ENCODE assay signal across 1 cellular context in the genomic region with DNA sequence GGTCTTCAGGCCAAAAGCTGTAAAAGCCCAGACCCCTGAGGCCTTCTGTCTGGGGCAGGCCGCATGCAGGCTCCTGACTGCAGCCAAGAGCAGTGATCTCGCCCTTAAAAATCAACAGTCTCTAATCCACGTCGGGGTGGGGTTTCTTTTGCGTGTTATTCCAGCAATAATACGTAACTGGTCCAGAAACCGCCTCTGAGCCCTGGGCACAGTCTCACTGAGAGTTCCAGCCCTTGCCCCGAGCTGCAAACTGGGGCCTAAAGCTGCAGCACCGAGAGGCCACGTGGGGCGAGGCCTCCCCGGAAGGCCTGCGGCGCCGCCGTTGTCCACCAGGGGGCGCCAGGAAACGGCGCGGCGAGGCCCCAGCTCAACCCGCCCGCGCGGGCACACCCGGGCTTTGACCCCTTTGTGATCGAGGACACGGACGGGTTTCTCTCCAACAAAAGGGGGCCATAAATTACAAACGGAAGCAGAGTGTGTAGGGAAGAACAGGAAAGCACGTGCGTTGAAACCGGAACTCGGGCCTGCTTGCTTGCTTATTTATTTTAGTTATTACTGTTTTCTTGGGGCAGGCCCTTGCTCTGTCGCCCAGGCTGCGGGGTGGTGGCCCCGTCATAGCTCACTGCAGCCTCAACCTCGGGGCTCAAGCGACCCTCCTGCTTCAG.
TF ChIP-seq lines count a peak whose summit lies in the region.

No MANE protein-coding gene starts in this region.

TF ChIP-seq in HepG2, 621 proteins besides CTCF, POLR2A, EP300 and RAD21 (continued from another document and continues in another):
- TF ChIP-seq ZNF292 (CRISPR knock-in tag; IDR thresholded peaks at IDR 0.05; ENCODE audit: borderline replicate concordance, low read depth) (0 out of 2 replicates have a peak, but pooled peaks have one; percentile 43), ZNF547 (CRISPR knock-in tag; IDR thresholded peaks at IDR 0.05) (peak; percentile 86; the same call in 1 of the 2 replicates), ZBTB42 (CRISPR knock-in tag; IDR thresholded peaks at IDR 0.05) (peak; percentile 68; the same call in 1 of the 2 replicates), TBX3 (IDR thresholded peaks at IDR 0.05; ENCODE audit: borderline replicate concordance) (no peak), ZNF598 (CRISPR knock-in tag; IDR thresholded peaks at IDR 0.05; ENCODE audit: borderline replicate concordance) (peak; percentile 87; the same call in 1 of the 2 replicates), RARG (CRISPR knock-in tag; IDR thresholded peaks at IDR 0.05; ENCODE audit: low read depth) (peak; percentile 94; the same call in 1 of the 2 replicates), HMG20B (CRISPR knock-in tag; conservative IDR thresholded peaks at IDR 0.05) (0 out of 2 replicates have a peak, but pooled peaks have one; percentile 54), ZFX (CRISPR knock-in tag; IDR thresholded peaks at IDR 0.05; ENCODE audit: low read depth) (peak; percentile 99), ZNF326 (CRISPR knock-in tag; IDR thresholded peaks at IDR 0.05; ENCODE audit: borderline replicate concordance) (no peak), TRIM24 (CRISPR knock-in tag; IDR thresholded peaks at IDR 0.05) (no peak), CHD2 (IDR thresholded peaks at IDR 0.05; ENCODE audit: low read depth, low read length) (no peak), NFATC3 (CRISPR knock-in tag; IDR thresholded peaks at IDR 0.05) (no peak), HOXA7 (CRISPR knock-in tag; IDR thresholded peaks at IDR 0.05) (no peak), SCMH1 (CRISPR knock-in tag; IDR thresholded peaks at IDR 0.05; ENCODE audit: borderline replicate concordance) (no peak), ATF7-NPFF (CRISPR knock-in tag; IDR thresholded peaks at IDR 0.05; ENCODE audit: low read depth) (peak; percentile 79), ZFP1 (CRISPR knock-in tag; IDR thresholded peaks at IDR 0.05) (no peak; the same call in 1 of the 2 replicates), ZNF256 (CRISPR knock-in tag; conservative IDR thresholded peaks at IDR 0.05) (no peak), ZNF674 (CRISPR knock-in tag; IDR thresholded peaks at IDR 0.05; ENCODE audit: low read depth) (no peak), DPF2 (CRISPR knock-in tag; IDR thresholded peaks at IDR 0.05; ENCODE audit: borderline replicate concordance, low read depth) (no peak)
- TF ChIP-seq, protein P1, sequence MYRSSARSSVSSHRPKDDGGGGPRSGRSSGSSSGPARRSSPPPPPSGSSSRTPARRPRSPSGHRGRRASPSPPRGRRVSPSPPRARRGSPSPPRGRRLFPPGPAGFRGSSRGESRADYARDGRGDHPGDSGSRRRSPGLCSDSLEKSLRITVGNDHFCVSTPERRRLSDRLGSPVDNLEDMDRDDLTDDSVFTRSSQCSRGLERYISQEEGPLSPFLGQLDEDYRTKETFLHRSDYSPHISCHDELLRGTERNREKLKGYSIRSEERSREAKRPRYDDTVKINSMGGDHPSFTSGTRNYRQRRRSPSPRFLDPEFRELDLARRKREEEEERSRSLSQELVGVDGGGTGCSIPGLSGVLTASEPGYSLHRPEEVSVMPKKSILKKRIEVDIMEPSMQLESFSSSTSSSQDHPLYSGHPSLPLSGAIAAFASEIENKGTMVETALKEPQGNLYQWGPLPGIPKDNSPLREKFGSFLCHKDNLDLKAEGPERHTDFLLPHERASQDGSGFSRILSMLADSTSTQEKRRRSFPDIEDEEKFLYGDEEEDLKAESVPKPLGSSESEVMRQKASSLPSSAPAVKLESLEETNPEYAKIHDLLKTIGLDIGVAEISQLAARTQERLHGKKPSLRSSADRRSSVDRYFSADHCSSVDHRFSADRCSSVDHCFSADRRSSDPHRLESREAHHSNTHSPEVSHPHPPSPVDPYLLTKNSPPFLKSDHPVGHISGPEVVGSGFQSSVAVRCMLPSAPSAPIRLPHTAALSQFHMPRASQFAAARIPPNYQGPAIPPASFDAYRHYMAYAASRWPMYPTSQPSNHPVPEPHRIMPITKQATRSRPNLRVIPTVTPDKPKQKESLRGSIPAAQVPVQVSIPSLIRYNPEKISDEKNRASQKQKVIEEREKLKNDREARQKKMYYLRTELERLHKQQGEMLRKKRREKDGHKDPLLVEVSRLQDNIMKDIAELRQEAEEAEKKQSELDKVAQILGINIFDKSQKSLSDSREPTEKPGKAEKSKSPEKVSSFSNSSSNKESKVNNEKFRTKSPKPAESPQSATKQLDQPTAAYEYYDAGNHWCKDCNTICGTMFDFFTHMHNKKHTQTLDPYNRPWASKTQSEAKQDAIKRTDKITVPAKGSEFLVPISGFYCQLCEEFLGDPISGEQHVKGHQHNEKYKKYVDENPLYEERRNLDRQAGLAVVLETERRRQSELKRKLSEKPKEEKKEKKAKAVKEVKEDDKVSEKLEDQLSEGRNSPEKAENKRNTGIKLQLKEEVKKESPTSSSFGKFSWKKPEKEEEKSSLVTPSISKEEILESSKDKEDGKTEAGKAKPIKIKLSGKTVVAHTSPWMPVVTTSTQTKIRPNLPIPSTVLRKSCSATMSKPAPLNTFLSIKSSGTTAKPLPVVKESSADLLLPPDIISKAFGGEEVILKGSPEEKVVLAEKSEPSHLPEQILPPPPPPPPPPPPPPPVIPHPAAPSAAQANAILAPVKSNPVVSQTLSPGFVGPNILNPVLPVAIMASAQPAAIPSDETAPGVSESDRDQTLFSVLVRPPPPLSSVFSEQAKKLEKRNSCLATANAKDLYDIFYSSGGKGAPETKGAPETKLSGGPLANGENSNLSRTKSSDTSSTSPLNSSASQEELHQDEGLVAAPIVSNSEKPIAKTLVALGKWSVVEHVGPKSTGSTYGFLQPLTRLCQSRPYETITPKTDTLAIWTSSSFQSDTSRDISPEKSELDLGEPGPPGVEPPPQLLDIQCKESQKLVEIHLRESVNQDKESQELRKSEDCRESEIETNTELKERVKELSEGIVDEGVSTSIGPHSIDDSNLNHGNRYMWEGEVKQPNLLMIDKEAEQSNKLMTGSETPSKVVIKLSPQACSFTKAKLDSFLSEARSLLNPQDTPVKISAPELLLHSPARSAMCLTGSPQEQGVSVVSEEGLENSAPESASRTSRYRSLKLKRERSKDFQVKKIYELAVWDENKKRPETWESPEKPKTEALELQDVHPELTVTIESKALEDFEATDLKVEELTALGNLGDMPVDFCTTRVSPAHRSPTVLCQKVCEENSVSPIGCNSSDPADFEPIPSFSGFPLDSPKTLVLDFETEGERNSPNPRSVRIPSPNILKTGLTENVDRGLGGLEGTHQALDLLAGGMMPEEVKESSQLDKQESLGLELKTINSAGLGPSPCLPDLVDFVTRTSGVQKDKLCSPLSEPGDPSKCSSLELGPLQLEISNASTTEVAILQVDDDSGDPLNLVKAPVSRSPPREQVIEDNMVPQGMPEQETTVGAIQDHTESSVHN (CRISPR knock-in tag; IDR thresholded peaks at IDR 0.05): 0 out of 2 replicates have a peak, but pooled peaks have one; percentile 19
- TF ChIP-seq, protein P2, sequence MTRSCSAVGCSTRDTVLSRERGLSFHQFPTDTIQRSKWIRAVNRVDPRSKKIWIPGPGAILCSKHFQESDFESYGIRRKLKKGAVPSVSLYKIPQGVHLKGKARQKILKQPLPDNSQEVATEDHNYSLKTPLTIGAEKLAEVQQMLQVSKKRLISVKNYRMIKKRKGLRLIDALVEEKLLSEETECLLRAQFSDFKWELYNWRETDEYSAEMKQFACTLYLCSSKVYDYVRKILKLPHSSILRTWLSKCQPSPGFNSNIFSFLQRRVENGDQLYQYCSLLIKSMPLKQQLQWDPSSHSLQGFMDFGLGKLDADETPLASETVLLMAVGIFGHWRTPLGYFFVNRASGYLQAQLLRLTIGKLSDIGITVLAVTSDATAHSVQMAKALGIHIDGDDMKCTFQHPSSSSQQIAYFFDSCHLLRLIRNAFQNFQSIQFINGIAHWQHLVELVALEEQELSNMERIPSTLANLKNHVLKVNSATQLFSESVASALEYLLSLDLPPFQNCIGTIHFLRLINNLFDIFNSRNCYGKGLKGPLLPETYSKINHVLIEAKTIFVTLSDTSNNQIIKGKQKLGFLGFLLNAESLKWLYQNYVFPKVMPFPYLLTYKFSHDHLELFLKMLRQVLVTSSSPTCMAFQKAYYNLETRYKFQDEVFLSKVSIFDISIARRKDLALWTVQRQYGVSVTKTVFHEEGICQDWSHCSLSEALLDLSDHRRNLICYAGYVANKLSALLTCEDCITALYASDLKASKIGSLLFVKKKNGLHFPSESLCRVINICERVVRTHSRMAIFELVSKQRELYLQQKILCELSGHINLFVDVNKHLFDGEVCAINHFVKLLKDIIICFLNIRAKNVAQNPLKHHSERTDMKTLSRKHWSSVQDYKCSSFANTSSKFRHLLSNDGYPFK (CRISPR knock-in tag; IDR thresholded peaks at IDR 0.05; ENCODE audit: borderline replicate concordance): peak; percentile 66; the same call in 1 of the 2 replicates
- TF ChIP-seq, protein P3, sequence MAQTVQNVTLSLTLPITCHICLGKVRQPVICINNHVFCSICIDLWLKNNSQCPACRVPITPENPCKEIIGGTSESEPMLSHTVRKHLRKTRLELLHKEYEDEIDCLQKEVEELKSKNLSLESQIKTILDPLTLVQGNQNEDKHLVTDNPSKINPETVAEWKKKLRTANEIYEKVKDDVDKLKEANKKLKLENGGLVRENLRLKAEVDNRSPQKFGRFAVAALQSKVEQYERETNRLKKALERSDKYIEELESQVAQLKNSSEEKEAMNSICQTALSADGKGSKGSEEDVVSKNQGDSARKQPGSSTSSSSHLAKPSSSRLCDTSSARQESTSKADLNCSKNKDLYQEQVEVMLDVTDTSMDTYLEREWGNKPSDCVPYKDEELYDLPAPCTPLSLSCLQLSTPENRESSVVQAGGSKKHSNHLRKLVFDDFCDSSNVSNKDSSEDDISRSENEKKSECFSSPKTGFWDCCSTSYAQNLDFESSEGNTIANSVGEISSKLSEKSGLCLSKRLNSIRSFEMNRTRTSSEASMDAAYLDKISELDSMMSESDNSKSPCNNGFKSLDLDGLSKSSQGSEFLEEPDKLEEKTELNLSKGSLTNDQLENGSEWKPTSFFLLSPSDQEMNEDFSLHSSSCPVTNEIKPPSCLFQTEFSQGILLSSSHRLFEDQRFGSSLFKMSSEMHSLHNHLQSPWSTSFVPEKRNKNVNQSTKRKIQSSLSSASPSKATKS (CRISPR knock-in tag; IDR thresholded peaks at IDR 0.05): no peak
- TF ChIP-seq, protein P4, sequence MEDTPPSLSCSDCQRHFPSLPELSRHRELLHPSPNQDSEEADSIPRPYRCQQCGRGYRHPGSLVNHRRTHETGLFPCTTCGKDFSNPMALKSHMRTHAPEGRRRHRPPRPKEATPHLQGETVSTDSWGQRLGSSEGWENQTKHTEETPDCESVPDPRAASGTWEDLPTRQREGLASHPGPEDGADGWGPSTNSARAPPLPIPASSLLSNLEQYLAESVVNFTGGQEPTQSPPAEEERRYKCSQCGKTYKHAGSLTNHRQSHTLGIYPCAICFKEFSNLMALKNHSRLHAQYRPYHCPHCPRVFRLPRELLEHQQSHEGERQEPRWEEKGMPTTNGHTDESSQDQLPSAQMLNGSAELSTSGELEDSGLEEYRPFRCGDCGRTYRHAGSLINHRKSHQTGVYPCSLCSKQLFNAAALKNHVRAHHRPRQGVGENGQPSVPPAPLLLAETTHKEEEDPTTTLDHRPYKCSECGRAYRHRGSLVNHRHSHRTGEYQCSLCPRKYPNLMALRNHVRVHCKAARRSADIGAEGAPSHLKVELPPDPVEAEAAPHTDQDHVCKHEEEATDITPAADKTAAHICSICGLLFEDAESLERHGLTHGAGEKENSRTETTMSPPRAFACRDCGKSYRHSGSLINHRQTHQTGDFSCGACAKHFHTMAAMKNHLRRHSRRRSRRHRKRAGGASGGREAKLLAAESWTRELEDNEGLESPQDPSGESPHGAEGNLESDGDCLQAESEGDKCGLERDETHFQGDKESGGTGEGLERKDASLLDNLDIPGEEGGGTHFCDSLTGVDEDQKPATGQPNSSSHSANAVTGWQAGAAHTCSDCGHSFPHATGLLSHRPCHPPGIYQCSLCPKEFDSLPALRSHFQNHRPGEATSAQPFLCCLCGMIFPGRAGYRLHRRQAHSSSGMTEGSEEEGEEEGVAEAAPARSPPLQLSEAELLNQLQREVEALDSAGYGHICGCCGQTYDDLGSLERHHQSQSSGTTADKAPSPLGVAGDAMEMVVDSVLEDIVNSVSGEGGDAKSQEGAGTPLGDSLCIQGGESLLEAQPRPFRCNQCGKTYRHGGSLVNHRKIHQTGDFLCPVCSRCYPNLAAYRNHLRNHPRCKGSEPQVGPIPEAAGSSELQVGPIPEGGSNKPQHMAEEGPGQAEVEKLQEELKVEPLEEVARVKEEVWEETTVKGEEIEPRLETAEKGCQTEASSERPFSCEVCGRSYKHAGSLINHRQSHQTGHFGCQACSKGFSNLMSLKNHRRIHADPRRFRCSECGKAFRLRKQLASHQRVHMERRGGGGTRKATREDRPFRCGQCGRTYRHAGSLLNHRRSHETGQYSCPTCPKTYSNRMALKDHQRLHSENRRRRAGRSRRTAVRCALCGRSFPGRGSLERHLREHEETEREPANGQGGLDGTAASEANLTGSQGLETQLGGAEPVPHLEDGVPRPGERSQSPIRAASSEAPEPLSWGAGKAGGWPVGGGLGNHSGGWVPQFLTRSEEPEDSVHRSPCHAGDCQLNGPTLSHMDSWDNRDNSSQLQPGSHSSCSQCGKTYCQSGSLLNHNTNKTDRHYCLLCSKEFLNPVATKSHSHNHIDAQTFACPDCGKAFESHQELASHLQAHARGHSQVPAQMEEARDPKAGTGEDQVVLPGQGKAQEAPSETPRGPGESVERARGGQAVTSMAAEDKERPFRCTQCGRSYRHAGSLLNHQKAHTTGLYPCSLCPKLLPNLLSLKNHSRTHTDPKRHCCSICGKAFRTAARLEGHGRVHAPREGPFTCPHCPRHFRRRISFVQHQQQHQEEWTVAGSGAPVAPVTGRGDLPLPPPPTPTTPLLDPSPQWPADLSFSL (CRISPR knock-in tag; IDR thresholded peaks at IDR 0.05): peak; percentile 53; the same call in 1 of the 2 replicates
- TF ChIP-seq, protein P5, sequence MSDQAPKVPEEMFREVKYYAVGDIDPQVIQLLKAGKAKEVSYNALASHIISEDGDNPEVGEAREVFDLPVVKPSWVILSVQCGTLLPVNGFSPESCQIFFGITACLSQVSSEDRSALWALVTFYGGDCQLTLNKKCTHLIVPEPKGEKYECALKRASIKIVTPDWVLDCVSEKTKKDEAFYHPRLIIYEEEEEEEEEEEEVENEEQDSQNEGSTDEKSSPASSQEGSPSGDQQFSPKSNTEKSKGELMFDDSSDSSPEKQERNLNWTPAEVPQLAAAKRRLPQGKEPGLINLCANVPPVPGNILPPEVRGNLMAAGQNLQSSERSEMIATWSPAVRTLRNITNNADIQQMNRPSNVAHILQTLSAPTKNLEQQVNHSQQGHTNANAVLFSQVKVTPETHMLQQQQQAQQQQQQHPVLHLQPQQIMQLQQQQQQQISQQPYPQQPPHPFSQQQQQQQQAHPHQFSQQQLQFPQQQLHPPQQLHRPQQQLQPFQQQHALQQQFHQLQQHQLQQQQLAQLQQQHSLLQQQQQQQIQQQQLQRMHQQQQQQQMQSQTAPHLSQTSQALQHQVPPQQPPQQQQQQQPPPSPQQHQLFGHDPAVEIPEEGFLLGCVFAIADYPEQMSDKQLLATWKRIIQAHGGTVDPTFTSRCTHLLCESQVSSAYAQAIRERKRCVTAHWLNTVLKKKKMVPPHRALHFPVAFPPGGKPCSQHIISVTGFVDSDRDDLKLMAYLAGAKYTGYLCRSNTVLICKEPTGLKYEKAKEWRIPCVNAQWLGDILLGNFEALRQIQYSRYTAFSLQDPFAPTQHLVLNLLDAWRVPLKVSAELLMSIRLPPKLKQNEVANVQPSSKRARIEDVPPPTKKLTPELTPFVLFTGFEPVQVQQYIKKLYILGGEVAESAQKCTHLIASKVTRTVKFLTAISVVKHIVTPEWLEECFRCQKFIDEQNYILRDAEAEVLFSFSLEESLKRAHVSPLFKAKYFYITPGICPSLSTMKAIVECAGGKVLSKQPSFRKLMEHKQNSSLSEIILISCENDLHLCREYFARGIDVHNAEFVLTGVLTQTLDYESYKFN (CRISPR knock-in tag; conservative IDR thresholded peaks at IDR 0.05): peak; percentile 84
- TF ChIP-seq, protein P6, sequence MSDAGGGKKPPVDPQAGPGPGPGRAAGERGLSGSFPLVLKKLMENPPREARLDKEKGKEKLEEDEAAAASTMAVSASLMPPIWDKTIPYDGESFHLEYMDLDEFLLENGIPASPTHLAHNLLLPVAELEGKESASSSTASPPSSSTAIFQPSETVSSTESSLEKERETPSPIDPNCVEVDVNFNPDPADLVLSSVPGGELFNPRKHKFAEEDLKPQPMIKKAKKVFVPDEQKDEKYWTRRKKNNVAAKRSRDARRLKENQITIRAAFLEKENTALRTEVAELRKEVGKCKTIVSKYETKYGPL (CRISPR knock-in tag; IDR thresholded peaks at IDR 0.05): no peak
